In the genomic region with DNA sequence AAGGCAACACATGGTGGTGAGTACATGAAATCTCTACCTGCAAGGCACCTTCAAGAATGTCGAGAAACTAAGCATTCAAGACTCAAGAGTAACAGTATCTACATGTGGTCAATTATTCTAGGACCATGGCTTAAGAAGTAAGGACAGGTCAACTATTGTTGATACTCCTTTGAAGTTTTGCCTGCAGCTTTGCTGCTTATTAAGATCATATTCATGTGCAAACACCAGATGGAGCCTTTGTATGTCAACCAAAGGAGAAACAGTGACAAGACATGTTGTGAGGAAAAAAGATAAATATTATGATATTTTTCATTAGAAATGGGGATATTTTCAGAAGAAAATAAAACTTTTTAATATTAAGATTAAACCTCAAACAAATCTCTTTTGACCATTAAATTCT, we compare ENCODE assay signal across 1 cellular context.
TF ChIP-seq lines count a peak whose summit lies in the region.

No MANE protein-coding gene starts in this region.

TF ChIP-seq in HepG2, 621 proteins besides CTCF, POLR2A, EP300 and RAD21 (continued from another document):
- TF ChIP-seq, protein P1, sequence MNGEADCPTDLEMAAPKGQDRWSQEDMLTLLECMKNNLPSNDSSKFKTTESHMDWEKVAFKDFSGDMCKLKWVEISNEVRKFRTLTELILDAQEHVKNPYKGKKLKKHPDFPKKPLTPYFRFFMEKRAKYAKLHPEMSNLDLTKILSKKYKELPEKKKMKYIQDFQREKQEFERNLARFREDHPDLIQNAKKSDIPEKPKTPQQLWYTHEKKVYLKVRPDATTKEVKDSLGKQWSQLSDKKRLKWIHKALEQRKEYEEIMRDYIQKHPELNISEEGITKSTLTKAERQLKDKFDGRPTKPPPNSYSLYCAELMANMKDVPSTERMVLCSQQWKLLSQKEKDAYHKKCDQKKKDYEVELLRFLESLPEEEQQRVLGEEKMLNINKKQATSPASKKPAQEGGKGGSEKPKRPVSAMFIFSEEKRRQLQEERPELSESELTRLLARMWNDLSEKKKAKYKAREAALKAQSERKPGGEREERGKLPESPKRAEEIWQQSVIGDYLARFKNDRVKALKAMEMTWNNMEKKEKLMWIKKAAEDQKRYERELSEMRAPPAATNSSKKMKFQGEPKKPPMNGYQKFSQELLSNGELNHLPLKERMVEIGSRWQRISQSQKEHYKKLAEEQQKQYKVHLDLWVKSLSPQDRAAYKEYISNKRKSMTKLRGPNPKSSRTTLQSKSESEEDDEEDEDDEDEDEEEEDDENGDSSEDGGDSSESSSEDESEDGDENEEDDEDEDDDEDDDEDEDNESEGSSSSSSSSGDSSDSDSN (CRISPR knock-in tag; IDR thresholded peaks at IDR 0.05), result no peak
- TF ChIP-seq KAT7 (CRISPR knock-in tag; IDR thresholded peaks at IDR 0.05; ENCODE audit: borderline replicate concordance) (no peak), ZNF557 (CRISPR knock-in tag; IDR thresholded peaks at IDR 0.05) (no peak), NPAS2 (CRISPR knock-in tag; IDR thresholded peaks at IDR 0.05; ENCODE audit: borderline replicate concordance) (no peak), TMF1 (CRISPR knock-in tag; IDR thresholded peaks at IDR 0.05; ENCODE audit: low read depth) (no peak), ZSCAN9 (CRISPR knock-in tag; IDR thresholded peaks at IDR 0.05; ENCODE audit: borderline replicate concordance) (no peak)
- TF ChIP-seq, protein P2, sequence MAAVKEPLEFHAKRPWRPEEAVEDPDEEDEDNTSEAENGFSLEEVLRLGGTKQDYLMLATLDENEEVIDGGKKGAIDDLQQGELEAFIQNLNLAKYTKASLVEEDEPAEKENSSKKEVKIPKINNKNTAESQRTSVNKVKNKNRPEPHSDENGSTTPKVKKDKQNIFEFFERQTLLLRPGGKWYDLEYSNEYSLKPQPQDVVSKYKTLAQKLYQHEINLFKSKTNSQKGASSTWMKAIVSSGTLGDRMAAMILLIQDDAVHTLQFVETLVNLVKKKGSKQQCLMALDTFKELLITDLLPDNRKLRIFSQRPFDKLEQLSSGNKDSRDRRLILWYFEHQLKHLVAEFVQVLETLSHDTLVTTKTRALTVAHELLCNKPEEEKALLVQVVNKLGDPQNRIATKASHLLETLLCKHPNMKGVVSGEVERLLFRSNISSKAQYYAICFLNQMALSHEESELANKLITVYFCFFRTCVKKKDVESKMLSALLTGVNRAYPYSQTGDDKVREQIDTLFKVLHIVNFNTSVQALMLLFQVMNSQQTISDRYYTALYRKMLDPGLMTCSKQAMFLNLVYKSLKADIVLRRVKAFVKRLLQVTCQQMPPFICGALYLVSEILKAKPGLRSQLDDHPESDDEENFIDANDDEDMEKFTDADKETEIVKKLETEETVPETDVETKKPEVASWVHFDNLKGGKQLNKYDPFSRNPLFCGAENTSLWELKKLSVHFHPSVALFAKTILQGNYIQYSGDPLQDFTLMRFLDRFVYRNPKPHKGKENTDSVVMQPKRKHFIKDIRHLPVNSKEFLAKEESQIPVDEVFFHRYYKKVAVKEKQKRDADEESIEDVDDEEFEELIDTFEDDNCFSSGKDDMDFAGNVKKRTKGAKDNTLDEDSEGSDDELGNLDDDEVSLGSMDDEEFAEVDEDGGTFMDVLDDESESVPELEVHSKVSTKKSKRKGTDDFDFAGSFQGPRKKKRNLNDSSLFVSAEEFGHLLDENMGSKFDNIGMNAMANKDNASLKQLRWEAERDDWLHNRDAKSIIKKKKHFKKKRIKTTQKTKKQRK (IDR thresholded peaks at IDR 0.05; ENCODE audit: low read length), result no peak
- TF ChIP-seq, protein P3, sequence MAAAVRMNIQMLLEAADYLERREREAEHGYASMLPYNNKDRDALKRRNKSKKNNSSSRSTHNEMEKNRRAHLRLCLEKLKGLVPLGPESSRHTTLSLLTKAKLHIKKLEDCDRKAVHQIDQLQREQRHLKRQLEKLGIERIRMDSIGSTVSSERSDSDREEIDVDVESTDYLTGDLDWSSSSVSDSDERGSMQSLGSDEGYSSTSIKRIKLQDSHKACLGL (CRISPR knock-in tag; IDR thresholded peaks at IDR 0.05), result no peak
